ENCODE assay signal across 1 cellular context in the genomic region with DNA sequence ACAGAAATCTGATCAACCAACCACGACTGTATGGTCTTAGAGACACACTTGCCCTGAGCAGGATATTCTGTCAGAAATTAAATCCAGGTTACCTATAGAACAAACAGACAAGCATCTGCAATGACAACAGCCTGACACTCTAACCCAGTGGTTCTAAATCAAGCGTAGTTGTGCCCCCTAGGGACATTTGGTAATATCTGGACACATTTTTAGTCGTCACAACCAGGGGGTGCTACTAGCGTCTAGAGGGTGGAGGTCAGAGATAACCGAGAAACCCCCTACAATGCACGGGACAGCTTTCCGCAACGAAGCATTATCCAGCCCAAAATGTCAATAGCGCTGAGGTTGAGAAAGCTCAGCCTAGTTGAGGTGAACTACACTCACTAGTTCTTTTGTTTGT.
TF ChIP-seq lines count a peak whose summit lies in the region.

No MANE protein-coding gene starts in this region.

TF ChIP-seq in HepG2, 621 proteins besides CTCF, POLR2A, EP300 and RAD21:
- TF ChIP-seq, protein P1, sequence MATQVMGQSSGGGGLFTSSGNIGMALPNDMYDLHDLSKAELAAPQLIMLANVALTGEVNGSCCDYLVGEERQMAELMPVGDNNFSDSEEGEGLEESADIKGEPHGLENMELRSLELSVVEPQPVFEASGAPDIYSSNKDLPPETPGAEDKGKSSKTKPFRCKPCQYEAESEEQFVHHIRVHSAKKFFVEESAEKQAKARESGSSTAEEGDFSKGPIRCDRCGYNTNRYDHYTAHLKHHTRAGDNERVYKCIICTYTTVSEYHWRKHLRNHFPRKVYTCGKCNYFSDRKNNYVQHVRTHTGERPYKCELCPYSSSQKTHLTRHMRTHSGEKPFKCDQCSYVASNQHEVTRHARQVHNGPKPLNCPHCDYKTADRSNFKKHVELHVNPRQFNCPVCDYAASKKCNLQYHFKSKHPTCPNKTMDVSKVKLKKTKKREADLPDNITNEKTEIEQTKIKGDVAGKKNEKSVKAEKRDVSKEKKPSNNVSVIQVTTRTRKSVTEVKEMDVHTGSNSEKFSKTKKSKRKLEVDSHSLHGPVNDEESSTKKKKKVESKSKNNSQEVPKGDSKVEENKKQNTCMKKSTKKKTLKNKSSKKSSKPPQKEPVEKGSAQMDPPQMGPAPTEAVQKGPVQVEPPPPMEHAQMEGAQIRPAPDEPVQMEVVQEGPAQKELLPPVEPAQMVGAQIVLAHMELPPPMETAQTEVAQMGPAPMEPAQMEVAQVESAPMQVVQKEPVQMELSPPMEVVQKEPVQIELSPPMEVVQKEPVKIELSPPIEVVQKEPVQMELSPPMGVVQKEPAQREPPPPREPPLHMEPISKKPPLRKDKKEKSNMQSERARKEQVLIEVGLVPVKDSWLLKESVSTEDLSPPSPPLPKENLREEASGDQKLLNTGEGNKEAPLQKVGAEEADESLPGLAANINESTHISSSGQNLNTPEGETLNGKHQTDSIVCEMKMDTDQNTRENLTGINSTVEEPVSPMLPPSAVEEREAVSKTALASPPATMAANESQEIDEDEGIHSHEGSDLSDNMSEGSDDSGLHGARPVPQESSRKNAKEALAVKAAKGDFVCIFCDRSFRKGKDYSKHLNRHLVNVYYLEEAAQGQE (IDR thresholded peaks at IDR 0.05; ENCODE audit: borderline replicate concordance in 1 of 2, low read depth in 1 of 2, low read length in 2 of 2): no peak
- peak; percentile 43; the same call in 1 of the 2 replicates for TF ChIP-seq STAG1 (CRISPR knock-in tag; IDR thresholded peaks at IDR 0.05)
TF ChIP-seq in HepG2: peak in this region for 1.
